Comparison of ENCODE assay signal across 16 cellular contexts in the genomic region with DNA sequence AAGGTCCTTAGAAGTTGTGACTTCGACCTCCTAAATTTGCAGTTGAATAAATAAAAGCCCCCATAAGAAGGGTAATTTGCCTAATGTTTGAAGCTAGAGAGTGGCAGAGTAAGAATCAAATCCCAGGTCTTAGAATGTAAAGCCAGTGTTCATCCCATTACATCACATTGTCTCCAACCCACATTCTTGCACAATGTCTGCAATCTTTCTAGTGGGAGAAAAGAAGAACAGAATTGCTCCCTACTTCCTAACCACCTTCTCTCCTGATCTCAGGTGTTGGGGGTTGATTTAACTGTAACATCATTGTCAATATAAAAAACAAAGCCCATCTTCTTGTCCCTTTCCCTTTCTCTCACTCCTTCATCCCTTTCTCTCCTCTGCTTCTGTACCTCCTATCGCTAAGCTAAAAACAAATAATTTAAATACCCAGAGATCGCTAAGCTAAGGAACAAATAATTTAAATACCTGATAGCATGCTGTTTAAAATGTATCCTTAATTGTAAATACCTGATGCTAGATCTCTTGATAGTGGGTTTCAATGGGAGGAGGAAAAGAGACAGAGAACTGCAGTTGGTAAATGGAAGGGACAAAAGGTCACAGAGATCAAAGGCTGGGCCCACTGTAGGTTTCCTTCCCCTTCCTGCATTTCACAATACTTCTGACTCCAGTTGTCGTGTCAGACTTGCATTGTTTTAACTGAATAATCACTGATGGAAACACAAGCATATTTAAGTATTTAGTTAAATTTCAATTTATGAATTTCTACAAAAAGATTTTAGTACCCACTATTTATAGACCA. TPM values are rescaled to one million over a fixed set of nuclear protein-coding genes. Genes with fewer than 3 reads are reported as not detected.
DNase-seq lines count a peak whose midpoint lies in the region; ATAC-seq and TF ChIP-seq lines count a peak whose summit lies in the region.
"Had no signal": no experiment of that assay in that cellular context is flagged by ENCODE, and none has a peak within 500 bp of the region (broad histone marks: within the 10 kb centered on the region; RNA-seq: fewer than 3 reads in every experiment).

No MANE protein-coding gene starts in this region.

- H3K4me3 ChIP-seq in GM23248 = no peak overlapping the region
- H3K4me3 ChIP-seq in naive thymus-derived CD4-positive, alpha-beta T cell (ENCODE audit: low read length) = no peak overlapping the region
- H3K4me3 ChIP-seq: heart left ventricle, lung, prostate gland had no signal

- POLR2A ChIA-PET in naive thymus-derived CD4-positive, alpha-beta T cell (lab: Charles Lee) = interaction anchor here (0.7 kb wide), 1 partner anchor 623 kb away, joined by 5 read pairs; no protein-coding TSS in a partner anchor

- no peak overlapping the region for H3K27ac Mint-ChIP-seq in naive thymus-derived CD4-positive, alpha-beta T cell
- H3K27ac Mint-ChIP-seq in HFFc6 = no peak overlapping the region
- H3K27ac Mint-ChIP-seq: dendritic cell treated with granulocyte-macrophage colony-stimulating factor and Interleukin-4, amounts not matched to agents 40 ng/mL and 50 ng/mL, for 4 days; stimulated activated naive CD8-positive, alpha-beta T cell treated with anti-CD3 and anti-CD28 coated beads, Interleukin-15, Interleukin-2, amounts not matched to agents 100 ng/mL and 50 ng/mL, for 24 hours; T-helper 2 cell treated with Interferon-gamma antibody and Interleukin-4, amounts not matched to agents 5 μg/mL and 100 μg/mL, for 36 hours had no signal

- no peaks in the 10 kb centered on the region for H3K9me3 ChIP-seq in GM23248 (ENCODE audit: low read depth)
- no peaks in the 10 kb centered on the region for H3K9me3 ChIP-seq in naive thymus-derived CD4-positive, alpha-beta T cell (ENCODE audit: control insufficient read depth in 2 of 3, low read length in 3 of 3)
- H3K9me3 ChIP-seq: heart left ventricle, prostate gland had no signal

- peaks cover 13% of the 10 kb centered on the region for H3K4me1 ChIP-seq in GM23248 (ENCODE audit: insufficient read depth)
- no peaks in the 10 kb centered on the region for H3K4me1 ChIP-seq in naive thymus-derived CD4-positive, alpha-beta T cell (ENCODE audit: control insufficient read depth in 2 of 2, insufficient read depth in 2 of 2, low read length in 2 of 2)
- H3K4me1 ChIP-seq: prostate gland had no signal

- peak overlapping the region; percentile 22; the same call in 1 of the 2 replicates for H3K27ac ChIP-seq in GM23248
- no peak overlapping the region for H3K27ac ChIP-seq in naive thymus-derived CD4-positive, alpha-beta T cell (ENCODE audit: low read depth, low read length)
- H3K27ac ChIP-seq: heart left ventricle, prostate gland had no signal

- H3K27me3 Mint-ChIP-seq in naive thymus-derived CD4-positive, alpha-beta T cell = peaks cover 2 to 25% (median 13%) of the 10 kb centered on the region in 5 donors
- peaks cover 2% of the 10 kb centered on the region; the same call in 1 of the 2 replicates for H3K27me3 Mint-ChIP-seq in HFFc6 (ENCODE audit: insufficient read depth)

- no peaks in the 10 kb centered on the region for H3K27me3 ChIP-seq in GM23248 (replicated peaks; ENCODE audit: insufficient read depth)
- no peaks in the 10 kb centered on the region for H3K27me3 ChIP-seq in naive thymus-derived CD4-positive, alpha-beta T cell (ENCODE audit: control insufficient read depth in 2 of 2, insufficient read depth in 2 of 2, low read length in 2 of 2)
- H3K27me3 ChIP-seq: heart left ventricle had no signal

- ATAC-seq in naive thymus-derived CD4-positive, alpha-beta T cell = peak; percentile 44
- ATAC-seq in HG03280 (IDR thresholded peaks at IDR 0.05; ENCODE audit: unreplicated experiment) (no peak), GM18861 (IDR thresholded peaks at IDR 0.05; ENCODE audit: unreplicated experiment) (no peak)

- intact Hi-C loops in naive thymus-derived CD4-positive, alpha-beta T cell (cut with micrococcal nuclease) = no loop called here

- peak overlapping the region; percentile 8 for H3K4me2 ChIP-seq in GM23248 (ENCODE audit: unreplicated experiment)

- TF ChIP-seq CTCF in HFFc6 (IDR thresholded peaks at IDR 0.05) = no peak

- H4K20me1 ChIP-seq in GM23248 (ENCODE audit: insufficient read depth) = no peaks in the 10 kb centered on the region

- peak; percentile 58 for DNase-seq in GM23248
- peak; percentile 42 to 86 for DNase-seq in NOMO-1 (lab: John Stamatoyannopoulos, UW; ENCODE audit: unreplicated experiment in 2 of 2)
- peak; percentile 45 to 65 for DNase-seq in dermis microvascular lymphatic vessel endothelial cell (ENCODE audit: low read depth in 2 of 2)
- no peak for DNase-seq in naive thymus-derived CD4-positive, alpha-beta T cell
- no peak for DNase-seq in DMS 273 treated with DMSO at 0.1 percent for 48 hours (lab: John Stamatoyannopoulos, UW)
- no peak for DNase-seq in HFFc6
- DNase-seq: heart left ventricle; NCI-H1436; stimulated activated CD4-positive, alpha-beta T cell treated with anti-CD3 and anti-CD28 coated beads, Interleukin-4, amount 100 ng/mL, for 24 hours had no signal

- H3K9me3 Mint-ChIP-seq in naive thymus-derived CD4-positive, alpha-beta T cell = peaks cover 0 to 1% (median 0%) of the 10 kb centered on the region in 11 donors
- no peaks in the 10 kb centered on the region for H3K9me3 Mint-ChIP-seq in HFFc6
- H3K9me3 Mint-ChIP-seq: dendritic cell treated with granulocyte-macrophage colony-stimulating factor and Interleukin-4, amounts not matched to agents 40 ng/mL and 50 ng/mL, for 4 days; stimulated activated naive CD8-positive, alpha-beta T cell treated with anti-CD3 and anti-CD28 coated beads, Interleukin-15, Interleukin-2, amounts not matched to agents 100 ng/mL and 50 ng/mL, for 24 hours; T-helper 2 cell treated with Interferon-gamma antibody and Interleukin-4, amounts not matched to agents 5 μg/mL and 100 μg/mL, for 36 hours had no signal

- WGBS in GM23248 (ENCODE audit: low coverage in 1 of 2, low lambda C conversion rate in 2 of 2, missing lambda C conversion rate in 2 of 2), 2 experiments = 53 to 67% methylated on average over 4 of the region's 4 CpGs

- H3K4me3 Mint-ChIP-seq in naive thymus-derived CD4-positive, alpha-beta T cell = no peak overlapping the region
- no peak overlapping the region for H3K4me3 Mint-ChIP-seq in HFFc6
- H3K4me3 Mint-ChIP-seq: dendritic cell treated with granulocyte-macrophage colony-stimulating factor and Interleukin-4, amounts not matched to agents 40 ng/mL and 50 ng/mL, for 4 days; stimulated activated naive CD8-positive, alpha-beta T cell treated with anti-CD3 and anti-CD28 coated beads, Interleukin-15, Interleukin-2, amounts not matched to agents 100 ng/mL and 50 ng/mL, for 24 hours; T-helper 2 cell treated with Interferon-gamma antibody and Interleukin-4, amounts not matched to agents 5 μg/mL and 100 μg/mL, for 36 hours had no signal

- H3F3A ChIP-seq in GM23248 (ENCODE audit: insufficient read depth) = peaks cover 12% of the 10 kb centered on the region; the same call in 1 of the 2 replicates

- H3K36me3 Mint-ChIP-seq in naive thymus-derived CD4-positive, alpha-beta T cell = no peaks in the 10 kb centered on the region
- H3K36me3 Mint-ChIP-seq in HFFc6 (ENCODE audit: low read depth) = no peaks in the 10 kb centered on the region; the same call in 1 of the 2 replicates

- peaks cover 0 to 7% (median 0%) of the 10 kb centered on the region in 7 donors for H3K4me1 Mint-ChIP-seq in naive thymus-derived CD4-positive, alpha-beta T cell
- H3K4me1 Mint-ChIP-seq in HFFc6 (ENCODE audit: low read depth) = peaks cover 20% of the 10 kb centered on the region

- no peaks in the 10 kb centered on the region for H3K79me2 ChIP-seq in GM23248 (ENCODE audit: insufficient read depth)

- H2AFZ ChIP-seq in GM23248 = no peak overlapping the region

- no peaks in the 10 kb centered on the region for H3K9me2 ChIP-seq in GM23248 (ENCODE audit: insufficient read depth)

- CTCF ChIA-PET in naive thymus-derived CD4-positive, alpha-beta T cell (lab: Charles Lee) = no interaction called here

- in situ Hi-C loops in GM23248 (cut with MboI) = no loop called here

- no peak overlapping the region for H3K9ac ChIP-seq in GM23248

- H3K36me3 ChIP-seq in GM23248 (ENCODE audit: low read depth) = no peaks in the 10 kb centered on the region
- H3K36me3 ChIP-seq in naive thymus-derived CD4-positive, alpha-beta T cell (ENCODE audit: control insufficient read depth in 2 of 3, insufficient read depth in 3 of 3, low read length in 3 of 3) = no peaks in the 10 kb centered on the region
- H3K36me3 ChIP-seq: heart left ventricle, prostate gland had no signal

RNA-seq across cellular contexts. Expression of a gene that starts 32.1 kb away (rescaled TPM):
- not detected in 2 replicates for total RNA-seq in GM23248 (2014; rRNA removed; shearing (Covaris generic))
- not detected in 2 replicates for polyA plus RNA-seq in GM23248 (2016; fragmentation: Nextera tagmentation; extraction: Ambion mirVana)
- total RNA-seq in dermis microvascular lymphatic vessel endothelial cell = not detected in 2 replicates
- not detected for total RNA-seq in naive thymus-derived CD4-positive, alpha-beta T cell
- not detected for polyA plus RNA-seq in naive thymus-derived CD4-positive, alpha-beta T cell
- under 1 TPM in 3 of 6 experiments, not detected in 3; 0.07 to 0.21 (median 0.14) TPM for total RNA-seq in HFFc6 (2021; fragmentation: NEBNext Ultra II Directional; extraction: Animal tissue kit (Norgen Biotek cat#: 25700))

Comparison
In these comparisons a context has a peak if more than half of its experiments do, and no peak if none do; other contexts are left out.
1. DNase-seq: peak in GM23248 (single experiment), NOMO-1 (2 of 2) and dermis microvascular lymphatic vessel endothelial cell (2 of 2); none in naive thymus-derived CD4-positive, alpha-beta T cell (0 of 9), DMS 273 treated with DMSO at 0.1 percent for 48 hours (single experiment) and HFFc6 (single experiment).